ENCODE assay signal across 19 cellular contexts in the genomic region with DNA sequence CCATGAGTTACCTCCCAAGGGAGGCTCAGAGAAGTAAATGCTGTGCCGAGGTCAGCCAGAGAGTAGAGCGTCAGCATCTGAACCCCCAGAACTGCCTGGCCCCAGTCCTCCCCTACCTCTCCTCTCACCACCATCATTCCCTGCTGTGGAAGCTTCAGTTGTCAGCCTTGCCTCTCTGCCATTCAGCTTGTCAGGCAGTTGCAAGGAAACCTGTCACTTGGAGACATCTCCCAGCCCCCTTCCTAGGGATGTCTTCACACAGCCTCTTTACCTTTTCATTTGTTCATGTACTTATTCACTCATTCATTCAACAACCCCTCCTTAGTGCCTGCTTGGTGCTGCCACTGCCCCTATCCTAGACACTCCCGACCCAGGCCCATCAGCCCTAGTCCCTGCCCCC. TPM values are rescaled to one million over a fixed set of nuclear protein-coding genes. Genes with fewer than 3 reads are reported as not detected.
DNase-seq lines count a peak whose midpoint lies in the region; ATAC-seq and TF ChIP-seq lines count a peak whose summit lies in the region.
"Had no signal": no experiment of that assay in that cellular context is flagged by ENCODE, and none has a peak within 500 bp of the region (broad histone marks: within the 10 kb centered on the region; RNA-seq: fewer than 3 reads in every experiment).

No MANE protein-coding gene starts in this region.

- no peak overlapping the region for H2BK12ac ChIP-seq in mesenchymal stem cell (ENCODE audit: low read length in 2 of 2)

- H3K36me3 Mint-ChIP-seq in CD8-positive, alpha-beta T cell, result peaks cover 33% of the 10 kb centered on the region
- H3K36me3 Mint-ChIP-seq in activated CD8-positive, alpha-beta T cell treated with anti-CD3 and anti-CD28 coated beads for 36 hours (ENCODE audit: low read depth), result peaks cover 9% of the 10 kb centered on the region

- no peaks in the 10 kb centered on the region for H3K27me3 Mint-ChIP-seq in CD8-positive, alpha-beta T cell (ENCODE audit: low read depth)
- no peaks in the 10 kb centered on the region for H3K27me3 Mint-ChIP-seq in activated CD8-positive, alpha-beta T cell treated with anti-CD3 and anti-CD28 coated beads for 36 hours

- no peak overlapping the region for H3K4ac ChIP-seq in mesenchymal stem cell (ENCODE audit: low read depth in 1 of 2, low read length in 2 of 2)

- H3K27me3 ChIP-seq in BLaER1 treated with 17β-estradiol and CSF1 and Interleukin-3, amounts not matched to agents 10 nM and 100 nM, result no peaks in the 10 kb centered on the region
- H3K27me3 ChIP-seq in CD8-positive, alpha-beta T cell (ENCODE audit: insufficient read depth, low read length), result no peaks in the 10 kb centered on the region
- H3K27me3 ChIP-seq in mesenchymal stem cell (ENCODE audit: control insufficient read depth in 1 of 2, insufficient read depth in 1 of 2, low read length in 2 of 2) (peaks cover 0 to 69% of the 10 kb centered on the region in 2 experiments), adrenal gland (no peaks in the 10 kb centered on the region)

- H2BK5ac ChIP-seq in mesenchymal stem cell (ENCODE audit: low read depth, low read length, poor library complexity, severe bottlenecking), result no peak overlapping the region

- peaks cover 86 to 97% (median 92%) of the 10 kb centered on the region in 10 experiments for H3K4me1 ChIP-seq in BLaER1 treated with 17β-estradiol and CSF1 and Interleukin-3, amounts not matched to agents 10 nM and 100 nM
- H3K4me1 ChIP-seq in CD8-positive, alpha-beta T cell (ENCODE audit: insufficient read depth, low read length), result peaks cover 86% of the 10 kb centered on the region
- H3K4me1 ChIP-seq in mesenchymal stem cell (ENCODE audit: control insufficient read depth, insufficient read depth, low read depth, low read length) (peaks cover 17% of the 10 kb centered on the region), adrenal gland (replicated peaks in 1 of 2) (peaks cover 13% of the 10 kb centered on the region in 2 donors)

- peaks cover 0 to 49% (median 4%) of the 10 kb centered on the region in 11 experiments; a peak in 8 of 22 replicates for H4K20me1 ChIP-seq in BLaER1 treated with 17β-estradiol and CSF1 and Interleukin-3, amounts not matched to agents 10 nM and 100 nM

- no peak overlapping the region for H2AFZ ChIP-seq in mesenchymal stem cell (ENCODE audit: low read depth, low read length)

- no peak for TF ChIP-seq CTCF in CD8-positive, alpha-beta T cell (IDR thresholded peaks at IDR 0.05)
- no peak for TF ChIP-seq CTCF in activated CD8-positive, alpha-beta T cell treated with anti-CD3 and anti-CD28 coated beads for 36 hours (IDR thresholded peaks at IDR 0.05)
- TF ChIP-seq CTCF in adrenal gland (IDR thresholded peaks at IDR 0.05), result no peak

- no peak overlapping the region for H3K18ac ChIP-seq in mesenchymal stem cell (ENCODE audit: low read depth in 1 of 2, low read length in 2 of 2)

- no peak overlapping the region for H2AK5ac ChIP-seq in mesenchymal stem cell (ENCODE audit: low read length, severe bottlenecking)

- no peaks in the 10 kb centered on the region for H3K79me1 ChIP-seq in mesenchymal stem cell (replicated peaks; ENCODE audit: low read length, poor library complexity, severe bottlenecking)

- CTCF ChIA-PET in CD8-positive, alpha-beta T cell (lab: Charles Lee), result interaction anchor here (1.0 to 4.8 kb wide), 8 partner anchors 10 to 142 kb away, joined by 3 to 26 read pairs (median 10); no protein-coding TSS in a partner anchor
- CTCF ChIA-PET in activated CD8-positive, alpha-beta T cell treated with anti-CD3 and anti-CD28 coated beads for 36 hours (lab: Charles Lee), result interaction anchor here (0.7 to 6.8 kb wide), 8 partner anchors 10 to 141 kb away, joined by 3 to 55 read pairs (median 5); no protein-coding TSS in a partner anchor

- peak overlapping the region; percentile 84 for H3K4me3 Mint-ChIP-seq in CD8-positive, alpha-beta T cell
- H3K4me3 Mint-ChIP-seq in activated CD8-positive, alpha-beta T cell treated with anti-CD3 and anti-CD28 coated beads for 36 hours, result peak overlapping the region; percentile 89
- H3K4me3 Mint-ChIP-seq: endodermal cell had no signal

- H2BK120ac ChIP-seq in mesenchymal stem cell (ENCODE audit: low read depth, low read length), result no peak overlapping the region

- H4K8ac ChIP-seq in mesenchymal stem cell (ENCODE audit: low read length), result no peak overlapping the region

- no peaks in the 10 kb centered on the region for H3K36me3 ChIP-seq in BLaER1 treated with 17β-estradiol and CSF1 and Interleukin-3, amounts not matched to agents 10 nM and 100 nM
- no peaks in the 10 kb centered on the region for H3K36me3 ChIP-seq in CD8-positive, alpha-beta T cell (ENCODE audit: insufficient read depth, low read length)
- H3K36me3 ChIP-seq in mesenchymal stem cell (ENCODE audit: control insufficient read depth in 1 of 2, insufficient read depth in 2 of 2, low read depth in 1 of 2, low read length in 2 of 2), result no peaks in the 10 kb centered on the region
- no peaks in the 10 kb centered on the region for H3K36me3 ChIP-seq in adrenal gland (replicated peaks in 1 of 2)
- H3K36me3 ChIP-seq: SJCRH30 had no signal

- H2BK15ac ChIP-seq in mesenchymal stem cell (ENCODE audit: low read depth, poor library complexity, severe bottlenecking), result peak overlapping the region; percentile 66

- H3K4me2 ChIP-seq in BLaER1 treated with 17β-estradiol and CSF1 and Interleukin-3, amounts not matched to agents 10 nM and 100 nM, result peak overlapping the region; percentile 93 to 100 (median 99)
- H3K4me2 ChIP-seq in mesenchymal stem cell (ENCODE audit: low read length, poor library complexity, severe bottlenecking), result no peak overlapping the region

- no peak overlapping the region for H4K91ac ChIP-seq in mesenchymal stem cell (ENCODE audit: low read length)

- H3K9me3 ChIP-seq in BLaER1 treated with 17β-estradiol and CSF1 and Interleukin-3, amounts not matched to agents 10 nM and 100 nM (replicated peaks in 1 of 11), result peaks cover 0 to 6% (median 0%) of the 10 kb centered on the region in 11 experiments; a peak in 2 of 22 replicates
- H3K9me3 ChIP-seq in CD8-positive, alpha-beta T cell (ENCODE audit: low read length), result no peaks in the 10 kb centered on the region
- H3K9me3 ChIP-seq in mesenchymal stem cell (ENCODE audit: control insufficient read depth, low read length) (peaks cover 7% of the 10 kb centered on the region), adrenal gland (replicated peaks in 1 of 3) (no peaks in the 10 kb centered on the region)
- H3K9me3 ChIP-seq: mucosa of descending colon, SJCRH30 had no signal

- no peak overlapping the region for H3K4me3 ChIP-seq in BLaER1 treated with 17β-estradiol and CSF1 and Interleukin-3, amounts not matched to agents 10 nM and 100 nM
- H3K4me3 ChIP-seq in CD8-positive, alpha-beta T cell (ENCODE audit: low read depth, low read length), result peak overlapping the region; percentile 90
- H3K4me3 ChIP-seq in mesenchymal stem cell (ENCODE audit: insufficient read depth in 1 of 2, low read depth in 1 of 2, low read length in 2 of 2) (no peak overlapping the region), adrenal gland (no peak overlapping the region)
- H3K4me3 ChIP-seq: mucosa of descending colon, SJCRH30 had no signal

- H3K27ac Mint-ChIP-seq in CD8-positive, alpha-beta T cell, result peak overlapping the region; percentile 94
- peak overlapping the region; percentile 81 for H3K27ac Mint-ChIP-seq in activated CD8-positive, alpha-beta T cell treated with anti-CD3 and anti-CD28 coated beads for 36 hours

- no peak for ATAC-seq in CD8-positive, alpha-beta T cell
- ATAC-seq in activated CD8-positive, alpha-beta T cell treated with anti-CD3 and anti-CD28 coated beads for 36 hours, result no peak
- ATAC-seq in HG02678 (IDR thresholded peaks at IDR 0.05; ENCODE audit: unreplicated experiment), result no peak
- ATAC-seq: left colon, mucosa of descending colon had no signal

- H3K27ac ChIP-seq in BLaER1 treated with 17β-estradiol and CSF1 and Interleukin-3, amounts not matched to agents 10 nM and 100 nM, result peak overlapping the region in 4 of 11 experiments; percentile 78 to 85 (median 82); a peak in 5 of 22 replicates
- H3K27ac ChIP-seq in CD8-positive, alpha-beta T cell (ENCODE audit: low read depth, low read length), result peak overlapping the region; percentile 19
- H3K27ac ChIP-seq in mesenchymal stem cell (ENCODE audit: low read length, poor library complexity, severe bottlenecking) (no peak overlapping the region), adrenal gland (no peak overlapping the region)
- H3K27ac ChIP-seq: SJCRH30 had no signal

- DNase-seq in CD8-positive, alpha-beta T cell, result no peak
- DNase-seq in activated CD8-positive, alpha-beta T cell treated with anti-CD3 and anti-CD28 coated beads for 36 hours, result no peak
- DNase-seq in mesenchymal stem cell, result no peak
- no peak for DNase-seq in iPS-NIHi11 (ENCODE audit: low spot score)
- no peak for DNase-seq in adrenal gland
- DNase-seq in iPS-NIHi7 (ENCODE audit: extremely low spot score), result no peak
- DNase-seq: AML-193; endodermal cell; H7; left colon; NCI-H1694; NCI-H345; SJCRH30; stimulated activated CD4-positive, alpha-beta T cell treated with anti-CD3 and anti-CD28 coated beads, Interleukin-4, amount 100 ng/mL, for 24 hours; trophoblast cell had no signal

- TF ChIP-seq POLR2A in adrenal gland (IDR thresholded peaks at IDR 0.05), result no peak

- whole genome bisulfite sequencing in mesenchymal stem cell, result 88% methylated on average over 3 of the region's 3 CpGs
- 77 to 84% (median 78%) methylated on average over 3 of the region's 3 CpGs for WGBS in adrenal gland, 4 donors

- H3K4me1 Mint-ChIP-seq in CD8-positive, alpha-beta T cell (ENCODE audit: low read depth), result peaks cover 85% of the 10 kb centered on the region
- H3K4me1 Mint-ChIP-seq in activated CD8-positive, alpha-beta T cell treated with anti-CD3 and anti-CD28 coated beads for 36 hours (ENCODE audit: low read depth), result peaks cover 88% of the 10 kb centered on the region

- H3K9ac ChIP-seq in BLaER1 treated with 17β-estradiol and CSF1 and Interleukin-3, amounts not matched to agents 10 nM and 100 nM, result peak overlapping the region in 9 of 11 experiments; percentile 51 to 83 (median 78); a peak in 13 of 22 replicates
- H3K9ac ChIP-seq in mesenchymal stem cell (ENCODE audit: low read length), result no peak overlapping the region

- H3K23ac ChIP-seq in mesenchymal stem cell (ENCODE audit: low read length in 2 of 2), result no peak overlapping the region

- intact Hi-C loops in CD8-positive, alpha-beta T cell (cut with DNase I, micrococcal nuclease), result loop anchor here (2.0 to 10.0 kb wide), 4 partner anchors 13 to 1855 kb away; partner anchors contain the start of genes RNF44 (in 1 of the 2) and TMED9 (in 1 of the 2)
- intact Hi-C loops in activated CD8-positive, alpha-beta T cell treated with anti-CD3 and anti-CD28 coated beads for 36 hours (cut with micrococcal nuclease), result loop anchor here (5.0 kb wide), 1 partner anchor 43 kb away; no protein-coding TSS in a partner anchor
- intact Hi-C loops in adrenal gland (cut with DNase I), result no loop called here

- H3K14ac ChIP-seq in mesenchymal stem cell (ENCODE audit: low read length in 2 of 2), result no peak overlapping the region

- no peaks in the 10 kb centered on the region for H3K9me3 Mint-ChIP-seq in CD8-positive, alpha-beta T cell
- peaks cover 10% of the 10 kb centered on the region for H3K9me3 Mint-ChIP-seq in activated CD8-positive, alpha-beta T cell treated with anti-CD3 and anti-CD28 coated beads for 36 hours
- H3K9me3 Mint-ChIP-seq: endodermal cell had no signal

- POLR2A ChIA-PET in CD8-positive, alpha-beta T cell (lab: Charles Lee), result interaction anchor here (2.7 kb wide), 1 partner anchor 9 kb away, joined by 13 read pairs; the partner anchor contains the start of gene LMAN2
- POLR2A ChIA-PET in activated CD8-positive, alpha-beta T cell treated with anti-CD3 and anti-CD28 coated beads for 36 hours (lab: Charles Lee), result interaction anchor here (0.9 to 3.6 kb wide), 3 partner anchors 9 to 225 kb away, joined by 3 to 19 read pairs (median 4); partner anchors contain the start of gene LMAN2

RNA-seq across cellular contexts. Expression of gene RGS14, which starts 2.1 kb away (rescaled TPM):
- total RNA-seq in CD8-positive, alpha-beta T cell, result 10 to 100 TPM; 22.7 to 23.5 TPM
- 10 to 100 TPM; 50.4 to 52.5 TPM for total RNA-seq in activated CD8-positive, alpha-beta T cell treated with anti-CD3 and anti-CD28 coated beads for 36 hours
- 16.7 TPM for polyA plus RNA-seq in mesenchymal stem cell (2013, experiment 1 of 2)
- 15.9 TPM for polyA plus RNA-seq in mesenchymal stem cell (2013, experiment 2 of 2)
- total RNA-seq in adrenal gland, result 10 to 100 TPM in 6 of 8 donors, 1 to 10 TPM in 2; 4.4 to 36.3 (median 15.5) TPM
- 10 to 100 TPM in 2 of 3 donors, 1 to 10 TPM in 1; 2.3 to 19.8 (median 18.5) TPM for polyA plus RNA-seq in adrenal gland

RNA-seq across cellular contexts. Expression of gene LMAN2, which starts 8.4 kb away (rescaled TPM):
- total RNA-seq in CD8-positive, alpha-beta T cell, result 10 to 100 TPM; 49.0 to 61.4 TPM
- total RNA-seq in activated CD8-positive, alpha-beta T cell treated with anti-CD3 and anti-CD28 coated beads for 36 hours, result 10 to 100 TPM; 79.9 to 87.5 TPM
- 296 TPM for polyA plus RNA-seq in mesenchymal stem cell (2013, experiment 1 of 2)
- 279 TPM for polyA plus RNA-seq in mesenchymal stem cell (2013, experiment 2 of 2)
- 100 to 1,000 TPM; 109 to 398 (median 164) TPM for total RNA-seq in adrenal gland
- 100 to 1,000 TPM in 1 of 3 donors, 10 to 100 TPM in 2; 85.7 to 147 (median 97.4) TPM for polyA plus RNA-seq in adrenal gland

RNA-seq across cellular contexts. Expression of gene SLC34A1, which starts 24.4 kb away (rescaled TPM):
- total RNA-seq in CD8-positive, alpha-beta T cell, result not detected
- total RNA-seq in activated CD8-positive, alpha-beta T cell treated with anti-CD3 and anti-CD28 coated beads for 36 hours, result under 1 TPM; 0.29 to 0.43 TPM
- not detected for polyA plus RNA-seq in mesenchymal stem cell (2013, experiment 1 of 2)
- not detected for polyA plus RNA-seq in mesenchymal stem cell (2013, experiment 2 of 2)
- total RNA-seq in adrenal gland, result not detected
- not detected for polyA plus RNA-seq in adrenal gland
- total RNA-seq: endodermal cell, H7, left colon, mucosa of descending colon, posterior vena cava, SJCRH30 had no signal

RNA-seq across cellular contexts. Expression of gene PFN3, which starts 40.6 kb away (rescaled TPM):
- not detected for total RNA-seq in CD8-positive, alpha-beta T cell
- not detected for total RNA-seq in activated CD8-positive, alpha-beta T cell treated with anti-CD3 and anti-CD28 coated beads for 36 hours
- polyA plus RNA-seq in mesenchymal stem cell (2013, experiment 1 of 2), result not detected
- polyA plus RNA-seq in mesenchymal stem cell (2013, experiment 2 of 2), result not detected
- total RNA-seq in adrenal gland, result not detected
- not detected for polyA plus RNA-seq in adrenal gland
- total RNA-seq: endodermal cell, H7, left colon, mucosa of descending colon, posterior vena cava, SJCRH30 had no signal

RNA-seq across cellular contexts. Expression of gene MXD3, which starts 48.2 kb away (rescaled TPM):
- 1 to 10 TPM; 6.2 to 8.5 TPM for total RNA-seq in CD8-positive, alpha-beta T cell
- total RNA-seq in activated CD8-positive, alpha-beta T cell treated with anti-CD3 and anti-CD28 coated beads for 36 hours, result 10 to 100 TPM; 19.3 to 25.1 TPM
- polyA plus RNA-seq in mesenchymal stem cell (2013, experiment 1 of 2), result 2.2 TPM
- 2.8 TPM for polyA plus RNA-seq in mesenchymal stem cell (2013, experiment 2 of 2)
- 1 to 10 TPM in 7 of 8 donors, under 1 TPM in 1; 0.85 to 7.5 (median 3.0) TPM for total RNA-seq in adrenal gland
- polyA plus RNA-seq in adrenal gland, result 10 to 100 TPM in 2 of 3 donors, under 1 TPM in 1; 0.16 to 42.6 (median 26.2) TPM

Comparison
In these comparisons a context has a peak if more than half of its experiments do, and no peak if none do; other contexts are left out.
1. intact Hi-C loops: an anchor here in CD8-positive, alpha-beta T cell (2.0 to 10.0 kb wide) and activated CD8-positive, alpha-beta T cell treated with anti-CD3 and anti-CD28 coated beads for 36 hours (5.0 kb wide); none called in adrenal gland.